ENCODE assay signal across 7 cellular contexts in genomic region chr1:206555473-206555935, GRCh38. TPM values are rescaled to one million over a fixed set of nuclear protein-coding genes. Genes with fewer than 3 reads are reported as not detected.
A peak's percentile ranks its signal among the peaks of the same experiment; 100 is the strongest.
DNase-seq lines count a peak whose midpoint lies in the region; ATAC-seq and TF ChIP-seq lines count a peak whose summit lies in the region.

No MANE protein-coding gene starts in this region.

- no peaks in the 10 kb centered on the region for H4K20me1 ChIP-seq in KMS-11 (ENCODE audit: insufficient read depth)

- H2AFZ ChIP-seq in KMS-11 (ENCODE audit: low read depth) = peak overlapping the region; percentile 72

- H3K9me3 ChIP-seq in SJCRH30 (replicated peaks) = no peaks in the 10 kb centered on the region

- no peak for DNase-seq in activated T-helper 2 cell treated with anti-CD3 and anti-CD28 coated beads, Interferon-gamma antibody, Interleukin-2, Interleukin-4, amounts not matched to agents 10 μg/mL and 5 μg/mL and 100 μg/mL, durations not matched to agents 14 hours and 24 hours and 36 hours (ENCODE audit: low spot score)
- peak; percentile 45 for DNase-seq in iPS-NIHi11 (ENCODE audit: low spot score)
- DNase-seq in stimulated activated naive CD8-positive, alpha-beta T cell treated with anti-CD3 and anti-CD28 coated beads, Interleukin-15, Interleukin-2, amounts not matched to agents 100 U/mL and 50 U/mL, for 24 hours = peak; percentile 62
- DNase-seq in SJCRH30 = no peak

- peak overlapping the region; percentile 98 for H3K4me2 ChIP-seq in KMS-11

- H3K4me3 ChIP-seq in KMS-11 (IDR thresholded peaks at IDR 0.05; ENCODE audit: insufficient read depth, low read depth, low read length) (no peak overlapping the region), SJCRH30 (no peak overlapping the region)

- peaks cover 47% of the 10 kb centered on the region for H3K4me1 ChIP-seq in KMS-11 (ENCODE audit: low read depth, poor library complexity, severe bottlenecking)
- H3K4me1 ChIP-seq in SJCRH30 = peaks cover 22% of the 10 kb centered on the region

- H3K9me3 Mint-ChIP-seq in activated T-helper 2 cell treated with anti-CD3 and anti-CD28 coated beads, Interferon-gamma antibody, Interleukin-2, Interleukin-4, amounts not matched to agents 10 μg/mL and 5 μg/mL and 100 μg/mL, durations not matched to agents 14 hours and 24 hours and 36 hours = no peaks in the 10 kb centered on the region

- intact Hi-C loops in activated T-helper 2 cell treated with anti-CD3 and anti-CD28 coated beads, Interferon-gamma antibody, Interleukin-2, Interleukin-4, amounts not matched to agents 10 μg/mL and 5 μg/mL and 100 μg/mL, durations not matched to agents 14 hours and 24 hours and 36 hours (cut with micrococcal nuclease) = loop anchor here (5.0 kb wide), 1 partner anchor 127 kb away; the partner anchor contains the start of gene MAPKAPK2

- peak overlapping the region; percentile 81 for H3K27ac ChIP-seq in KMS-11
- H3K27ac ChIP-seq in SJCRH30 = no peak overlapping the region

- peak overlapping the region; percentile 97 for H3K4me3 Mint-ChIP-seq in activated T-helper 2 cell treated with anti-CD3 and anti-CD28 coated beads, Interferon-gamma antibody, Interleukin-2, Interleukin-4, amounts not matched to agents 10 μg/mL and 5 μg/mL and 100 μg/mL, durations not matched to agents 14 hours and 24 hours and 36 hours (ENCODE audit: low read depth)

- H3K27me3 Mint-ChIP-seq in activated T-helper 2 cell treated with anti-CD3 and anti-CD28 coated beads, Interferon-gamma antibody, Interleukin-2, Interleukin-4, amounts not matched to agents 10 μg/mL and 5 μg/mL and 100 μg/mL, durations not matched to agents 14 hours and 24 hours and 36 hours (ENCODE audit: low read depth) = no peaks in the 10 kb centered on the region

- TF ChIP-seq CTCF in KMS-11 (conservative IDR thresholded peaks at IDR 0.05; ENCODE audit: low read depth, low read length) = no peak

- H3K36me3 ChIP-seq in KMS-11 (ENCODE audit: insufficient read depth) = no peaks in the 10 kb centered on the region
- no peaks in the 10 kb centered on the region for H3K36me3 ChIP-seq in SJCRH30

- H3K36me3 Mint-ChIP-seq in activated T-helper 2 cell treated with anti-CD3 and anti-CD28 coated beads, Interferon-gamma antibody, Interleukin-2, Interleukin-4, amounts not matched to agents 10 μg/mL and 5 μg/mL and 100 μg/mL, durations not matched to agents 14 hours and 24 hours and 36 hours (ENCODE audit: low read depth) = peaks cover 34% of the 10 kb centered on the region

- H3K27me3 ChIP-seq in KMS-11 (ENCODE audit: insufficient read depth, low read depth) (no peaks in the 10 kb centered on the region), SJCRH30 (no peaks in the 10 kb centered on the region)

- H3K27ac Mint-ChIP-seq in activated T-helper 2 cell treated with anti-CD3 and anti-CD28 coated beads, Interferon-gamma antibody, Interleukin-2, Interleukin-4, amounts not matched to agents 10 μg/mL and 5 μg/mL and 100 μg/mL, durations not matched to agents 14 hours and 24 hours and 36 hours = peak overlapping the region; percentile 92

- peaks cover 38% of the 10 kb centered on the region for H3K79me2 ChIP-seq in KMS-11 (ENCODE audit: insufficient read depth, low read depth)

- H3K9ac ChIP-seq in KMS-11 = peak overlapping the region; percentile 33; the same call in 1 of the 2 replicates

- peaks cover 59% of the 10 kb centered on the region for H3K4me1 Mint-ChIP-seq in activated T-helper 2 cell treated with anti-CD3 and anti-CD28 coated beads, Interferon-gamma antibody, Interleukin-2, Interleukin-4, amounts not matched to agents 10 μg/mL and 5 μg/mL and 100 μg/mL, durations not matched to agents 14 hours and 24 hours and 36 hours (ENCODE audit: low read depth)

- no peak for ATAC-seq in stimulated activated naive CD8-positive, alpha-beta T cell treated with anti-CD3 and anti-CD28 coated beads, Interleukin-15, Interleukin-2, amounts not matched to agents 100 U/mL and 50 U/mL, for 24 hours
- ATAC-seq in GM21723 (IDR thresholded peaks at IDR 0.05; ENCODE audit: unreplicated experiment) = no peak
- ATAC-seq in HG03039 (IDR thresholded peaks at IDR 0.05; ENCODE audit: unreplicated experiment) = no peak

RNA-seq across cellular contexts. Expression of gene RASSF5, which starts 48.2 kb away (rescaled TPM):
- total RNA-seq in activated T-helper 2 cell treated with anti-CD3 and anti-CD28 coated beads, Interferon-gamma antibody, Interleukin-2, Interleukin-4, amounts not matched to agents 10 μg/mL and 5 μg/mL and 100 μg/mL, durations not matched to agents 14 hours and 24 hours and 36 hours = 180 and 182 TPM in 2 replicates
- 9.5 TPM in 2 replicates for total RNA-seq in SJCRH30 (2014; rRNA removed; shearing (Covaris generic))

RNA-seq across cellular contexts. Expression of gene EIF2D, which starts 56.8 kb away (rescaled TPM):
- 72.7 and 73.3 TPM in 2 replicates for total RNA-seq in activated T-helper 2 cell treated with anti-CD3 and anti-CD28 coated beads, Interferon-gamma antibody, Interleukin-2, Interleukin-4, amounts not matched to agents 10 μg/mL and 5 μg/mL and 100 μg/mL, durations not matched to agents 14 hours and 24 hours and 36 hours
- total RNA-seq in SJCRH30 (2014; rRNA removed; shearing (Covaris generic)) = 36.7 and 39.6 TPM in 2 replicates

Comparison
In these comparisons a context has a peak if more than half of its experiments do, and no peak if none do; other contexts are left out.
1. DNase-seq: peak in iPS-NIHi11 (single experiment) and stimulated activated naive CD8-positive, alpha-beta T cell treated with anti-CD3 and anti-CD28 coated beads, Interleukin-15, Interleukin-2, amounts not matched to agents 100 U/mL and 50 U/mL, for 24 hours (single experiment); none in activated T-helper 2 cell treated with anti-CD3 and anti-CD28 coated beads, Interferon-gamma antibody, Interleukin-2, Interleukin-4, amounts not matched to agents 10 μg/mL and 5 μg/mL and 100 μg/mL, durations not matched to agents 14 hours and 24 hours and 36 hours (single experiment) and SJCRH30 (0 of 2).
2. RNA of gene RASSF5, which starts 48.2 kb away (total RNA-seq): 180 to 182 TPM in activated T-helper 2 cell treated with anti-CD3 and anti-CD28 coated beads, Interferon-gamma antibody, Interleukin-2, Interleukin-4, amounts not matched to agents 10 μg/mL and 5 μg/mL and 100 μg/mL, durations not matched to agents 14 hours and 24 hours and 36 hours; 9.5 TPM in SJCRH30; every median in the first group is over 10 times any median in the second.